Comparison of ENCODE assay signal across 1 cellular context in the genomic region with DNA sequence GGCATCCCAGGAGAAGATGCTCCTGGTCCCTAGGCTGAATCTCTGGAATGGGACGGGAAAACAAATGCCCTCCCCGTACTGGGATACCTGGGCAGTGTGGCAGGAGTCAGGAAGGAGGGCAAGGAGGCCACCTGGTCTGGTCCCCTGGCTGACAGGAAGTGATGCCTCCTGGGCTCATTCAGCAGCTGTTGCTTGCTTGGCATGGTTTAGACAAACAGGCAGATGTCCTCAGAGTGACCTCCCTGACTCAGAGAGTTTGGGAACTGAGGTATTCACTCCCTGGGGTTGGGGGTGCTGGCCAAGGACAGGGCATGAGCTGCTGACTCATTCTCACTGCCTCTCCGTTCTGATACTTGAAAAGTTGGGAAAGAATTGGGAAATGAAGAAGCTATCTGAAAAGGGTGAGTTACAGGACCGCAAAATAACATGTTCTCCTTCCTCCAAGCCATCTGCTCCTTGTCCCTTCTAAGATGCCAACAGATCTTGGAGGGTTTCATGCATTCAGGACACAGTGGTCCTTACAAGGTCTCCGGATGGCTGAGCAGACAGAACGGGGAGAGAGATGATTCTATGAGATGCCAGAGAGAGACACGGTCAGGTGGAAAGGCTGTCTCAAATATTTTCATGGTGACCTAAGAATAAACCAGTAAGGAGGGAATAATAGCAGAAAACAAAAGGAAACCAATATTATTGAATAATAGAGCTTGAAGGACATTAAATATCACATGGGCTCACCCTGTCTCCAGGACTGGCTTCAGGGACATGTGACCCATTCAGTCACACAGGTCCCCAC.
TF ChIP-seq lines count a peak whose summit lies in the region.

No MANE protein-coding gene starts in this region.

TF ChIP-seq in IMR-90, 13 proteins besides CTCF, POLR2A, EP300 and RAD21 (continued from another document):
- TF ChIP-seq, protein P1, sequence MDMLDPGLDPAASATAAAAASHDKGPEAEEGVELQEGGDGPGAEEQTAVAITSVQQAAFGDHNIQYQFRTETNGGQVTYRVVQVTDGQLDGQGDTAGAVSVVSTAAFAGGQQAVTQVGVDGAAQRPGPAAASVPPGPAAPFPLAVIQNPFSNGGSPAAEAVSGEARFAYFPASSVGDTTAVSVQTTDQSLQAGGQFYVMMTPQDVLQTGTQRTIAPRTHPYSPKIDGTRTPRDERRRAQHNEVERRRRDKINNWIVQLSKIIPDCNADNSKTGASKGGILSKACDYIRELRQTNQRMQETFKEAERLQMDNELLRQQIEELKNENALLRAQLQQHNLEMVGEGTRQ (IDR thresholded peaks at IDR 0.05; ENCODE audit: low read depth, low read length), result peak; percentile 45; the same call in 1 of the 2 replicates
- no peak for TF ChIP-seq CHD1 (IDR thresholded peaks at IDR 0.05; ENCODE audit: low read depth, low read length)
- TF ChIP-seq CEBPB (IDR thresholded peaks at IDR 0.05; ENCODE audit: low read depth, low read length), result peak; percentile 96
- TF ChIP-seq NFE2L2 (IDR thresholded peaks at IDR 0.05; ENCODE audit: low read depth, low read length), result peak; percentile 92
- TF ChIP-seq RCOR1 (IDR thresholded peaks at IDR 0.05; ENCODE audit: insufficient replicate concordance, low read length), result peak; percentile 97
TF ChIP-seq in IMR-90: peak in this region for 9.
